ENCODE assay signal across 11 cellular contexts in genomic region chr1:51433269-51433971, GRCh38.
DNase-seq lines count a peak whose midpoint lies in the region; ATAC-seq and TF ChIP-seq lines count a peak whose summit lies in the region.
"Had no signal": no experiment of that assay in that cellular context is flagged by ENCODE, and none has a peak within 500 bp of the region (broad histone marks: within the 10 kb centered on the region; RNA-seq: fewer than 3 reads in every experiment).

No MANE protein-coding gene starts in this region.

- no peak for ATAC-seq in HG02840 (IDR thresholded peaks at IDR 0.05; ENCODE audit: low FRiP score, unreplicated experiment)
- ATAC-seq in GM18858 (IDR thresholded peaks at IDR 0.05; ENCODE audit: unreplicated experiment), result no peak
- ATAC-seq: A549 had no signal

- H3K27me3 ChIP-seq in spleen (replicated peaks in 1 of 7), result no peaks in the 10 kb centered on the region

- peaks cover 0 to 69% (median 15%) of the 10 kb centered on the region in 6 donors for H3K36me3 ChIP-seq in spleen

- TF ChIP-seq CTCF in fibroblast of pulmonary artery (IDR thresholded peaks at IDR 0.05; ENCODE audit: low read length, missing control alignments), result no peak
- no peak for TF ChIP-seq CTCF in spleen (IDR thresholded peaks at IDR 0.05 in 8 of 11, conservative IDR thresholded peaks at IDR 0.05 in 3 of 11)

- 58 to 73% (median 63%) methylated on average over 4 of the region's 4 CpGs for WGBS in spleen, 5 donors

- DNase-seq in DMS53 (lab: John Stamatoyannopoulos, UW) (peak; percentile 37), DMS53 treated with DMSO at 0.1 percent for 48 hours (lab: John Stamatoyannopoulos, UW; ENCODE audit: unreplicated experiment) (no peak), SK-MEL-5 (ENCODE audit: low read depth, low spot score) (peak; percentile 29), fibroblast of pulmonary artery (ENCODE audit: low read depth) (peak; percentile 57), spleen (no peak), germinal center (ENCODE audit: low spot score) (no peak)
- DNase-seq: hippocampal formation, NCI-H1105 had no signal

- H3K27ac ChIP-seq in spleen, result peak overlapping the region; percentile 43 to 85 (median 76)
- H3K27ac ChIP-seq: A549 had no signal

- H3K4me1 ChIP-seq in spleen, result peaks cover 24 to 65% (median 49%) of the 10 kb centered on the region in 6 donors
- H3K4me1 ChIP-seq: A549 had no signal

- peaks cover 0 to 7% (median 2%) of the 10 kb centered on the region in 8 donors for H3K9me3 ChIP-seq in spleen
- H3K9me3 ChIP-seq: A549 had no signal

- no peak overlapping the region for H3K4me3 ChIP-seq in fibroblast of pulmonary artery (replicated peaks; ENCODE audit: low read depth, low read length)
- peak overlapping the region in 1 of 8 donors; percentile 40 for H3K4me3 ChIP-seq in spleen
- H3K4me3 ChIP-seq: A549 had no signal

- no peak for TF ChIP-seq POLR2A in spleen (IDR thresholded peaks at IDR 0.05)

- in situ Hi-C loops in SK-MEL-5 (cut with HindIII; ENCODE audit: low pct_unique_long_range_greater_than_20kb, low sequenced_read_pairs), result no loop called here

- intact Hi-C loops in spleen (cut with DNase I; ENCODE audit: low total_unique reads), result no loop called here

Comparison
In these comparisons a context has a peak if more than half of its experiments do, and no peak if none do; other contexts are left out.
1. DNase-seq: peak in DMS53 (single experiment), SK-MEL-5 (single experiment) and fibroblast of pulmonary artery (single experiment); none in DMS53 treated with DMSO at 0.1 percent for 48 hours (single experiment), spleen (single experiment) and germinal center (single experiment).